8 cellular contexts compared by ENCODE assay signal in the genomic region with DNA sequence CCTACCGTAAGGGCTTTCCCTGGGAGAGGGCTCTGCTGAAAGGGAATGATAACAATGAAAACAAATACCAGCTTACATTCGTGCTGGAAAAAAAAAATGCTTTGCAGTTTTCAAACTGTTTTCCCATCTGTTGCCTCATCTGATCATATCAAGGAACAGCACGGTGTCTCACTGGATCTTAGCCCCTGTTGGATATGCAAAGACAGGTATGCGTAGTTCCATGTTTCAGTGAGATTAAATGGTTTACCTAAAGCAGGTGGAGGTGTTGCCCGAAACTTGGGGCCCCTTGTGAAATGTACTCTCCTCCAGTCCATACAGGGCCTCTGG.
DNase-seq lines count a peak whose midpoint lies in the region; ATAC-seq, FAIRE-seq and TF ChIP-seq lines count a peak whose summit lies in the region.

No MANE protein-coding gene starts in this region.

- H3K79me2 ChIP-seq in GM12878 (ENCODE audit: control insufficient read depth, insufficient read depth, low read length) = no peaks in the 10 kb centered on the region

- no peak for ATAC-seq in Right ventricle myocardium superior (ENCODE audit: poor library complexity)
- no peak for ATAC-seq in GM12878
- ATAC-seq in GM19324 (IDR thresholded peaks at IDR 0.05; ENCODE audit: low FRiP score, unreplicated experiment) = no peak
- ATAC-seq in GM21381 (IDR thresholded peaks at IDR 0.05; ENCODE audit: unreplicated experiment) = no peak

- peaks cover 47% of the 10 kb centered on the region for H3K4me1 ChIP-seq in left ventricle myocardium inferior
- H3K4me1 ChIP-seq in GM12878 (ENCODE audit: control insufficient read depth, insufficient read depth, low read length) = no peaks in the 10 kb centered on the region; the same call in 1 of the 2 replicates
- H3K4me1 ChIP-seq in urinary bladder (ENCODE audit: insufficient read depth) = no peaks in the 10 kb centered on the region

- WGBS in GM12878 (ENCODE audit: insufficient coverage, insufficient replicate concordance, low lambda C conversion rate, missing lambda C conversion rate) = 74% methylated on average over 5 of the region's 5 CpGs
- WGBS in urinary bladder = 50% methylated on average over 5 of the region's 5 CpGs

- peak overlapping the region; percentile 93 for H3K27ac ChIP-seq in left ventricle myocardium inferior (replicated peaks)
- H3K27ac ChIP-seq in GM12878 (ENCODE audit: control insufficient read depth, insufficient read depth) = no peak overlapping the region
- H3K27ac ChIP-seq in urinary bladder (ENCODE audit: low read depth) = peak overlapping the region; percentile 93

- no peak for TF ChIP-seq CTCF in left ventricle myocardium inferior (IDR thresholded peaks at IDR 0.05; ENCODE audit: borderline replicate concordance)
- no peak for TF ChIP-seq CTCF in GM12878 (IDR thresholded peaks at IDR 0.05 in 2 of 3, conservative IDR thresholded peaks at IDR 0.05 in 1 of 3; ENCODE audit: control insufficient read depth in 2 of 3, extremely low read depth in 1 of 3, insufficient read depth in 1 of 3, low read depth in 3 of 3, low read length in 3 of 3)
- TF ChIP-seq CTCF in mesothelial cell of epicardium (IDR thresholded peaks at IDR 0.05; ENCODE audit: unreplicated experiment) = no peak

- POLR2A ChIA-PET in GM12878 (lab: Charles Lee) = no interaction called here

- H3K9ac ChIP-seq in GM12878 (ENCODE audit: control insufficient read depth, insufficient read depth, low read length) = peak overlapping the region; percentile 65

- no peaks in the 10 kb centered on the region for H3K9me3 Mint-ChIP-seq in mesothelial cell of epicardium

- H3K9me3 ChIP-seq in left ventricle myocardium inferior (replicated peaks) (no peaks in the 10 kb centered on the region), GM12878 (replicated peaks; ENCODE audit: control insufficient read depth, insufficient read depth, low read length) (no peaks in the 10 kb centered on the region)

- peak overlapping the region; percentile 96; the same call in 1 of the 2 replicates for H3K4me2 ChIP-seq in GM12878 (ENCODE audit: control insufficient read depth, insufficient read depth)

- H3K4me3 ChIP-seq in left ventricle myocardium inferior (peak overlapping the region; percentile 81), GM12878 (peak overlapping the region; percentile 83; the same call in 1 of the 2 replicates), urinary bladder (ENCODE audit: low read depth, low read length) (peak overlapping the region; percentile 99)

- H4K20me1 ChIP-seq in GM12878 (ENCODE audit: control insufficient read depth, insufficient read depth) = no peaks in the 10 kb centered on the region

- SMC1A ChIA-PET in GM12878 (lab: Charles Lee; ENCODE audit: uncharacterized antibody, unreplicated experiment) = no interaction called here

- DNase-seq in left ventricle myocardium inferior (no peak), Right ventricle myocardium superior (no peak), GM12878 (ENCODE audit: low read depth, low spot score) (no peak), mesothelial cell of epicardium (ENCODE audit: low spot score in 2 of 2, unreplicated experiment in 2 of 2) (no peak), iPS-NIHi7 (ENCODE audit: extremely low spot score) (no peak)

- H3K36me3 ChIP-seq in left ventricle myocardium inferior = no peaks in the 10 kb centered on the region
- no peaks in the 10 kb centered on the region for H3K36me3 ChIP-seq in GM12878 (ENCODE audit: control insufficient read depth in 2 of 2, insufficient read depth in 2 of 2, low read length in 1 of 2)
- no peaks in the 10 kb centered on the region for H3K36me3 ChIP-seq in urinary bladder (ENCODE audit: insufficient read depth)

- no peak for TF ChIP-seq POLR2A in GM12878 (IDR thresholded peaks at IDR 0.05; ENCODE audit: low read depth, low read length)

- BruUV-seq in GM12878 (replicated peaks; lab: Mats Ljungman, UMichigan) = no TSS peak

- intact Hi-C loops in left ventricle myocardium inferior (cut with micrococcal nuclease) = no loop called here
- intact Hi-C loops in Right ventricle myocardium superior (cut with DNase I) = no loop called here
- intact Hi-C loops in GM12878 (cut with micrococcal nuclease; ENCODE audit: unreplicated experiment) = no loop called here

- peaks cover 43% of the 10 kb centered on the region for H3K4me1 Mint-ChIP-seq in mesothelial cell of epicardium

- peaks cover 12% of the 10 kb centered on the region for H3K27me3 Mint-ChIP-seq in mesothelial cell of epicardium (ENCODE audit: low read depth)

- no peaks in the 10 kb centered on the region for H3K36me3 Mint-ChIP-seq in mesothelial cell of epicardium

- H3K4me3 Mint-ChIP-seq in mesothelial cell of epicardium = peak overlapping the region; percentile 91

- in situ Hi-C loops in GM12878 (cut with MboI) = no loop called here

- H2AFZ ChIP-seq in GM12878 (ENCODE audit: control insufficient read depth, low read depth, low read length) = peak overlapping the region; percentile 65

- H3K27ac Mint-ChIP-seq in mesothelial cell of epicardium = peak overlapping the region; percentile 99

- FAIRE-seq in GM12878 (lab: Jason Lieb, UNC) = no peak

- CTCF ChIA-PET in GM12878 (lab: Yijun Ruan, JAX) = no interaction called here

- TF ChIP-seq RAD21 in GM12878 (IDR thresholded peaks at IDR 0.05; ENCODE audit: insufficient read depth, low read depth, low read length) = no peak

- no peak for TF ChIP-seq EP300 in GM12878 (IDR thresholded peaks at IDR 0.05; ENCODE audit: borderline replicate concordance in 1 of 2, control insufficient read depth in 1 of 2, low read depth in 2 of 2, low read length in 2 of 2)

- RAD21 ChIA-PET in GM12878 (lab: Charles Lee; ENCODE audit: unreplicated experiment) = no interaction called here

- no peaks in the 10 kb centered on the region for H3K27me3 ChIP-seq in left ventricle myocardium inferior (ENCODE audit: low read depth)
- no peaks in the 10 kb centered on the region; a peak in 1 of 4 replicates for H3K27me3 ChIP-seq in GM12878 (replicated peaks in 1 of 2; ENCODE audit: control insufficient read depth in 2 of 2, insufficient read depth in 2 of 2, low read length in 1 of 2)

TF ChIP-seq in GM12878, 131 proteins besides CTCF, POLR2A, EP300 and RAD21:
- TF ChIP-seq EZH2 (IDR thresholded peaks at IDR 0.05; ENCODE audit: borderline replicate concordance, control insufficient read depth, low read depth, low read length) (no peak), RELA (IDR thresholded peaks at IDR 0.05; ENCODE audit: borderline replicate concordance, partially characterized antibody) (no peak), EED (IDR thresholded peaks at IDR 0.05; ENCODE audit: low read depth) (no peak), HDAC2 (IDR thresholded peaks at IDR 0.05) (no peak), MXI1 (IDR thresholded peaks at IDR 0.05; ENCODE audit: low read depth, low read length) (no peak)
- TF ChIP-seq, protein P1, sequence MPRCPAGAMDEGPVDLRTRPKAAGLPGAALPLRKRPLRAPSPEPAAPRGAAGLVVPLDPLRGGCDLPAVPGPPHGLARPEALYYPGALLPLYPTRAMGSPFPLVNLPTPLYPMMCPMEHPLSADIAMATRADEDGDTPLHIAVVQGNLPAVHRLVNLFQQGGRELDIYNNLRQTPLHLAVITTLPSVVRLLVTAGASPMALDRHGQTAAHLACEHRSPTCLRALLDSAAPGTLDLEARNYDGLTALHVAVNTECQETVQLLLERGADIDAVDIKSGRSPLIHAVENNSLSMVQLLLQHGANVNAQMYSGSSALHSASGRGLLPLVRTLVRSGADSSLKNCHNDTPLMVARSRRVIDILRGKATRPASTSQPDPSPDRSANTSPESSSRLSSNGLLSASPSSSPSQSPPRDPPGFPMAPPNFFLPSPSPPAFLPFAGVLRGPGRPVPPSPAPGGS (IDR thresholded peaks at IDR 0.05; ENCODE audit: borderline replicate concordance, insufficient read depth, low read depth, low read length, poor library complexity, severe bottlenecking) = no peak
